Comparison of ENCODE assay signal across 7 cellular contexts in the genomic region with DNA sequence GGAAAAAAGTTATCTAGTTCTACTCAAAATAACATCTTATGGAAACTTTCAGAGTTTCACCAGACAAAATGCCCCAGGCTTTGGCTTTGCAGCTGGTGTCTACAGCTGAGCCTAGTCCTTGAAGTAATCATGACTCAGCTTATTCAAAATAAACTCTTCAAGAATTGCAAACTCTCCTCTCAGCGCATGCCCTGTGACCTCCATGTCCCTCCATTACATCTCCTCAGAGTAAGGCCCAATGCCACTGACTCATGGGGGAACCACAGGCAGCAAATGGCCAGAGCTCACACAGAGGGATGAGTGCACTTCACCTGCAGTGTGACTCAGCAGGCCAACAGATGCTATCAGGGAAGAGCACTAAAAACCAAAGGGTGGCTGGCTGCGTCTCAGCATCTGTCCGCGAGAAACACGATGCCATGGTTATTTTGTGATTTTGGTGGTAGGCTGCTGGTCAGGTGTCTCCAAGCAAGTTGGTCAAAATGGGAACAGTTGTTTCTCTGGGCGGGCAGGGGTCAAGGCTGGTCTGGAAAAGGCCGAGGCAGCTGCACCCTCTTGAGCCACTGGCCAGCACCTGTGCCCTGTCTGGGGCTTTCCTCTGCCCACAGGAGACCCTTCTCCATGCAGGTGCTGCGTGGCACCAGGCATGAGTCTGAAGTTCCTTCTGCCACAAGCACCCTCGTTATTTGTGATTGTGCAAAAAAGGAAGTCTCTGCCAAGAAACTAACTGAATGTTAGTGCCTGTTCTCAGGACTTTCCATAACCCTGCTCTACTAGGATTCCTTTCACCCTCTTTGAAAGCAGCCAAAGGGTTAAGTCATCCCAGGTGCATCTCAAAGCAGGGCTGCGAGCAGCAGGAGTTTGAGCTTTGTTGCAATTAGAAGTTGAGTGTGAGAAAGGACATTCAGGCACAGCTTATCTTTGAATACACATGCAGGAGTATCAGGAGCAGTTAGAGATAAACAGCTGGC.
DNase-seq lines count a peak whose midpoint lies in the region; ATAC-seq and FAIRE-seq lines count a peak whose summit lies in the region.
"Not testable (repeated sequence)": the region's sequence is repeated elsewhere in the genome, so short reads cannot be mapped to it uniquely, and the experiment has no call there.

No MANE protein-coding gene starts in this region.

- CTCF ChIA-PET in activated CD8-positive, alpha-beta memory T cell treated with anti-CD3 and anti-CD28 coated beads, Interleukin-2, amount 10 ng/mL, durations not matched to agents 7 days and 5 days (lab: Charles Lee), result not testable (repeated sequence)

- not testable (repeated sequence) for H3K36me3 Mint-ChIP-seq in activated CD8-positive, alpha-beta memory T cell treated with anti-CD3 and anti-CD28 coated beads, Interleukin-2, amount 10 ng/mL, durations not matched to agents 7 days and 5 days; natural killer cell treated with Interleukin-12 subunit alpha and Interleukin-12 subunit beta and Interleukin-15 and Interleukin-18, amount 100 ng/mL, for 72 hours

- H3K4me3 Mint-ChIP-seq in activated CD8-positive, alpha-beta memory T cell treated with anti-CD3 and anti-CD28 coated beads, Interleukin-2, amount 10 ng/mL, durations not matched to agents 7 days and 5 days; natural killer cell treated with Interleukin-12 subunit alpha and Interleukin-12 subunit beta and Interleukin-15 and Interleukin-18, amount 100 ng/mL, for 72 hours: not testable (repeated sequence)

- H3K27ac Mint-ChIP-seq in activated CD8-positive, alpha-beta memory T cell treated with anti-CD3 and anti-CD28 coated beads, Interleukin-2, amount 10 ng/mL, durations not matched to agents 7 days and 5 days; natural killer cell treated with Interleukin-12 subunit alpha and Interleukin-12 subunit beta and Interleukin-15 and Interleukin-18, amount 100 ng/mL, for 72 hours: not testable (repeated sequence)

- peak; percentile 47 for ATAC-seq in activated CD8-positive, alpha-beta memory T cell treated with anti-CD3 and anti-CD28 coated beads, Interleukin-2, amount 10 ng/mL, durations not matched to agents 7 days and 5 days
- ATAC-seq in natural killer cell treated with Interleukin-12 subunit alpha and Interleukin-12 subunit beta and Interleukin-15 and Interleukin-18, amount 100 ng/mL, for 72 hours, result peak; percentile 64 to 81

- DNase-seq in EH (ENCODE audit: low read depth) (peak; percentile 97), HT1080 (ENCODE audit: low read depth) (peak; percentile 85), RCC 7860 (ENCODE audit: low spot score) (peak; percentile 84), brain pericyte (ENCODE audit: low read depth, low spot score) (peak; percentile 50), fibroblast of the conjunctiva (ENCODE audit: low read depth) (peak; percentile 67)
- DNase-seq in activated CD8-positive, alpha-beta memory T cell treated with anti-CD3 and anti-CD28 coated beads, Interleukin-2, amount 10 ng/mL, durations not matched to agents 7 days and 5 days; natural killer cell treated with Interleukin-12 subunit alpha and Interleukin-12 subunit beta and Interleukin-15 and Interleukin-18, amount 100 ng/mL, for 72 hours (ENCODE audit: low spot score): not testable (repeated sequence)

- H3K4me1 Mint-ChIP-seq in activated CD8-positive, alpha-beta memory T cell treated with anti-CD3 and anti-CD28 coated beads, Interleukin-2, amount 10 ng/mL, durations not matched to agents 7 days and 5 days, result peaks cover 13% of the 10 kb centered on the region
- H3K4me1 Mint-ChIP-seq in natural killer cell treated with Interleukin-12 subunit alpha and Interleukin-12 subunit beta and Interleukin-15 and Interleukin-18, amount 100 ng/mL, for 72 hours (ENCODE audit: low read depth in 2 of 2), result not testable (repeated sequence)

- FAIRE-seq in RCC 7860 (lab: Jason Lieb, UNC), result peak; percentile 99

- not testable (repeated sequence) for H3K27me3 Mint-ChIP-seq in activated CD8-positive, alpha-beta memory T cell treated with anti-CD3 and anti-CD28 coated beads, Interleukin-2, amount 10 ng/mL, durations not matched to agents 7 days and 5 days; natural killer cell treated with Interleukin-12 subunit alpha and Interleukin-12 subunit beta and Interleukin-15 and Interleukin-18, amount 100 ng/mL, for 72 hours

- not testable (repeated sequence) for H3K9me3 Mint-ChIP-seq in activated CD8-positive, alpha-beta memory T cell treated with anti-CD3 and anti-CD28 coated beads, Interleukin-2, amount 10 ng/mL, durations not matched to agents 7 days and 5 days (ENCODE audit: low read depth); natural killer cell treated with Interleukin-12 subunit alpha and Interleukin-12 subunit beta and Interleukin-15 and Interleukin-18, amount 100 ng/mL, for 72 hours
